In genomic region chr6:132495604-132496079, GRCh38 we compare ENCODE assay signal across 11 cellular contexts.
DNase-seq lines count a peak whose midpoint lies in the region; ATAC-seq and TF ChIP-seq lines count a peak whose summit lies in the region.
"Had no signal": no experiment of that assay in that cellular context is flagged by ENCODE, and none has a peak within 500 bp of the region (broad histone marks: within the 10 kb centered on the region; RNA-seq: fewer than 3 reads in every experiment).

No MANE protein-coding gene starts in this region.

- ATAC-seq in GM19351 (IDR thresholded peaks at IDR 0.05; ENCODE audit: unreplicated experiment) (peak; percentile 46), HG02973 (IDR thresholded peaks at IDR 0.05; ENCODE audit: unreplicated experiment) (peak; percentile 35)

- H2AFZ ChIP-seq in SU-DHL-6 (ENCODE audit: low read depth, low read length, severe bottlenecking), result no peak overlapping the region

- peak overlapping the region; percentile 96 for H3K27ac ChIP-seq in SU-DHL-6 (ENCODE audit: low read depth, low read length)
- H3K27ac ChIP-seq: epithelial cell of prostate had no signal

- no peak for TF ChIP-seq CTCF in GM12865 (IDR thresholded peaks at IDR 0.05; ENCODE audit: insufficient read depth, low read depth, low read length, missing control alignments)
- no peak for TF ChIP-seq CTCF in SU-DHL-6 (IDR thresholded peaks at IDR 0.05; ENCODE audit: insufficient read depth, low read length, poor library complexity, severe bottlenecking)

- H3K27me3 ChIP-seq in SU-DHL-6 (ENCODE audit: low read length), result no peaks in the 10 kb centered on the region
- H3K27me3 ChIP-seq: stomach had no signal

- H3K4me3 ChIP-seq in GM12865 (ENCODE audit: low read depth, low read length) (peak overlapping the region; percentile 37), SU-DHL-6 (ENCODE audit: insufficient read depth, low read length, poor library complexity, severe bottlenecking) (peak overlapping the region; percentile 36)
- H3K4me3 ChIP-seq: stomach had no signal

- H3K9me2 ChIP-seq in SU-DHL-6 (replicated peaks; ENCODE audit: insufficient read depth, low read length), result no peaks in the 10 kb centered on the region

- H3F3A ChIP-seq in SU-DHL-6 (ENCODE audit: insufficient read depth), result peaks cover 85% of the 10 kb centered on the region

- H3K9ac ChIP-seq in SU-DHL-6 (ENCODE audit: low read length), result peak overlapping the region; percentile 50

- peak; percentile 59 for DNase-seq in GM12865 (ENCODE audit: low read depth)
- DNase-seq in NCI-H2227 treated with DMSO at 0.1 percent for 48 hours (lab: John Stamatoyannopoulos, UW), result no peak
- no peak for DNase-seq in RKO (ENCODE audit: low spot score)
- no peak for DNase-seq in NK-92 treated with Interleukin-12 subunit alpha and Interleukin-12 subunit beta, amount 100 ng/mL, for 24 hours (lab: John Stamatoyannopoulos, UW)
- no peak for DNase-seq in NCI-H69 (lab: John Stamatoyannopoulos, UW)
- DNase-seq: NCI-H1417 treated with DMSO at 0.1 percent for 48 hours, stomach had no signal

- no peaks in the 10 kb centered on the region for H4K20me1 ChIP-seq in SU-DHL-6 (ENCODE audit: low read depth, low read length)

- no peaks in the 10 kb centered on the region for H3K9me3 ChIP-seq in SU-DHL-6 (ENCODE audit: insufficient read depth, low read length)
- H3K9me3 ChIP-seq: stomach had no signal

- H3K79me2 ChIP-seq in SU-DHL-6 (ENCODE audit: insufficient read depth, low read length), result peaks cover 86% of the 10 kb centered on the region

- peak overlapping the region; percentile 93 for H3K4me2 ChIP-seq in SU-DHL-6 (ENCODE audit: low read depth, low read length, poor library complexity, severe bottlenecking)

- peaks cover 42% of the 10 kb centered on the region for H3K36me3 ChIP-seq in SU-DHL-6 (ENCODE audit: low read length)
